Comparison of ENCODE assay signal across 36 cellular contexts in genomic region chr10:104450490-104450889, GRCh38.
"Had no signal": no experiment of that assay in that cellular context is flagged by ENCODE, and none has a peak within 500 bp of the region (broad histone marks: within the 10 kb centered on the region; RNA-seq: fewer than 3 reads in every experiment).

No MANE protein-coding gene starts in this region.

- DNase-seq: activated B cell treated with CpG ODN at 0.5 μM for 24 hours; activated CD4-positive, alpha-beta memory T cell treated with anti-CD3 and anti-CD28 coated beads for 36 hours; activated CD4-positive, alpha-beta T cell treated with anti-CD3 and anti-CD28 coated beads for 4 hours; activated CD4-positive, alpha-beta T cell treated with anti-CD3 and anti-CD28 coated beads, Interleukin-2, amount 10 ng/mL, durations not matched to agents 24 days and 14 days; activated CD4-positive, alpha-beta T cell treated with anti-CD3 and anti-CD28 coated beads, Interleukin-2, amount 50 U/mL, for 1 hour; activated CD4-positive, alpha-beta T cell treated with anti-CD3 and anti-CD28 coated beads, Interleukin-2, amount 50 U/mL, for 4 hours; activated CD4-positive, CD25-positive, alpha-beta regulatory T cell treated with anti-CD3 and anti-CD28 coated beads, Interleukin-2, amount 50 U/mL, for 72 hours; activated CD8-positive, alpha-beta memory T cell treated with anti-CD3 and anti-CD28 coated beads, Interleukin-2, amount 50 U/mL, for 4 hours; activated CD8-positive, alpha-beta T cell treated with anti-CD3 and anti-CD28 coated beads for 36 hours; activated effector memory CD4-positive, alpha-beta T cell treated with anti-CD3 and anti-CD28 coated beads, Interleukin-2, amount 50 U/mL, for 16 hours; activated gamma-delta T cell treated with Interleukin-2 at 50 U/mL for 16 hours; activated naive CD4-positive, alpha-beta T cell; activated naive CD4-positive, alpha-beta T cell treated with anti-CD3 and anti-CD28 coated beads for 36 hours; activated naive CD4-positive, alpha-beta T cell treated with anti-CD3 and anti-CD28 coated beads, Interleukin-2, amount 50 U/mL, for 16 hours; activated naive CD8-positive, alpha-beta T cell treated with anti-CD3 and anti-CD28 coated beads for 36 hours; activated T-cell treated with anti-CD3 and anti-CD28 coated beads for 4 hours; activated T-cell treated with anti-CD3 and anti-CD28 coated beads, Interleukin-2, amount 50 U/mL, for 1 hour; activated T-cell treated with anti-CD3 and anti-CD28 coated beads, Interleukin-2, amount 50 U/mL, for 48 hours; amygdala; anterior cingulate cortex; caudate nucleus; cerebellar nuclear complex; T-helper 1 cell; T-helper 9 cell had no signal

- H3K27me3 ChIP-seq: adrenal gland, ascending aorta, cardiac muscle cell had no signal

- H3K27ac ChIP-seq: cardiac muscle cell, VCaP had no signal

- FAIRE-seq: bronchial epithelial cell, TTC549 had no signal

- ATAC-seq: activated CD8-positive, alpha-beta T cell treated with anti-CD3 and anti-CD28 coated beads for 36 hours; activated naive CD4-positive, alpha-beta T cell treated with anti-CD3 and anti-CD28 coated beads, Interleukin-2, amount 50 U/mL, for 72 hours had no signal

- H3K36me3 ChIP-seq: adrenal gland, ascending aorta, cardiac muscle cell had no signal

- H3K27me3 Mint-ChIP-seq: brain had no signal

- H3K4me3 Mint-ChIP-seq: activated B cell treated with CpG ODN at 0.5 μM for 24 hours; activated CD4-positive, alpha-beta memory T cell treated with anti-CD3 and anti-CD28 coated beads for 36 hours; activated CD4-positive, alpha-beta T cell treated with anti-CD3 and anti-CD28 coated beads, Interleukin-2, amount 10 ng/mL, durations not matched to agents 24 days and 14 days; activated CD8-positive, alpha-beta T cell treated with anti-CD3 and anti-CD28 coated beads for 36 hours; activated naive CD4-positive, alpha-beta T cell treated with anti-CD3 and anti-CD28 coated beads for 36 hours; activated naive CD8-positive, alpha-beta T cell treated with anti-CD3 and anti-CD28 coated beads for 36 hours; brain; central memory CD8-positive, alpha-beta T cell; T-helper 1 cell treated with Interleukin-12 subunit alpha and Interleukin-12 subunit beta and Interleukin-4 antibody, amounts not matched to agents 30 μg/mL and 1 μg/mL, for 36 hours; T-helper 2 cell treated with Interferon-gamma antibody and Interleukin-4, amounts not matched to agents 5 μg/mL and 100 μg/mL, for 36 hours had no signal

- H3K36me3 Mint-ChIP-seq: activated CD4-positive, alpha-beta memory T cell treated with anti-CD3 and anti-CD28 coated beads for 36 hours; activated naive CD4-positive, alpha-beta T cell treated with anti-CD3 and anti-CD28 coated beads, Interleukin-2, amount 50 U/mL, for 72 hours; activated naive CD8-positive, alpha-beta T cell treated with anti-CD3 and anti-CD28 coated beads for 36 hours; brain had no signal

- H3K9me3 Mint-ChIP-seq: activated B cell treated with CpG ODN at 0.5 μM for 24 hours; activated CD4-positive, alpha-beta memory T cell treated with anti-CD3 and anti-CD28 coated beads for 36 hours; activated CD4-positive, alpha-beta T cell treated with anti-CD3 and anti-CD28 coated beads, Interleukin-2, amount 10 ng/mL, durations not matched to agents 24 days and 14 days; activated CD8-positive, alpha-beta T cell treated with anti-CD3 and anti-CD28 coated beads for 36 hours; activated naive CD4-positive, alpha-beta T cell treated with anti-CD3 and anti-CD28 coated beads for 36 hours; activated naive CD4-positive, alpha-beta T cell treated with anti-CD3 and anti-CD28 coated beads, Interleukin-2, amount 50 U/mL, for 72 hours; activated naive CD8-positive, alpha-beta T cell treated with anti-CD3 and anti-CD28 coated beads for 36 hours; activated T-helper 2 cell treated with anti-CD3 and anti-CD28 coated beads, Interferon-gamma antibody, Interleukin-2, Interleukin-4, amounts not matched to agents 10 μg/mL and 5 μg/mL and 100 μg/mL, durations not matched to agents 14 hours and 24 hours and 36 hours; brain; central memory CD8-positive, alpha-beta T cell; T-helper 1 cell treated with Interleukin-12 subunit alpha and Interleukin-12 subunit beta and Interleukin-4 antibody, amounts not matched to agents 30 μg/mL and 1 μg/mL, for 36 hours; T-helper 2 cell treated with Interferon-gamma antibody and Interleukin-4, amounts not matched to agents 5 μg/mL and 100 μg/mL, for 36 hours had no signal

- H3K9me3 ChIP-seq: adrenal gland, ascending aorta had no signal

- H3K27ac Mint-ChIP-seq: activated B cell treated with CpG ODN at 0.5 μM for 24 hours; activated CD4-positive, alpha-beta memory T cell treated with anti-CD3 and anti-CD28 coated beads for 36 hours; activated CD4-positive, alpha-beta T cell treated with anti-CD3 and anti-CD28 coated beads, Interleukin-2, amount 10 ng/mL, durations not matched to agents 24 days and 14 days; activated CD8-positive, alpha-beta T cell treated with anti-CD3 and anti-CD28 coated beads for 36 hours; activated naive CD4-positive, alpha-beta T cell treated with anti-CD3 and anti-CD28 coated beads for 36 hours; activated naive CD4-positive, alpha-beta T cell treated with anti-CD3 and anti-CD28 coated beads, Interleukin-2, amount 50 U/mL, for 72 hours; activated naive CD8-positive, alpha-beta T cell treated with anti-CD3 and anti-CD28 coated beads for 36 hours; activated T-helper 2 cell treated with anti-CD3 and anti-CD28 coated beads, Interferon-gamma antibody, Interleukin-2, Interleukin-4, amounts not matched to agents 10 μg/mL and 5 μg/mL and 100 μg/mL, durations not matched to agents 14 hours and 24 hours and 36 hours; brain; T-helper 1 cell treated with Interleukin-12 subunit alpha and Interleukin-12 subunit beta and Interleukin-4 antibody, amounts not matched to agents 30 μg/mL and 1 μg/mL, for 36 hours; T-helper 2 cell treated with Interferon-gamma antibody and Interleukin-4, amounts not matched to agents 5 μg/mL and 100 μg/mL, for 36 hours had no signal

- H3K4me1 Mint-ChIP-seq: activated B cell treated with CpG ODN at 0.5 μM for 24 hours; activated CD4-positive, alpha-beta T cell treated with anti-CD3 and anti-CD28 coated beads, Interleukin-2, amount 10 ng/mL, durations not matched to agents 24 days and 14 days; central memory CD8-positive, alpha-beta T cell had no signal

- H3K4me3 ChIP-seq: adrenal gland, ascending aorta, cardiac muscle cell had no signal
